ENCODE assay signal across 33 cellular contexts in the genomic region with DNA sequence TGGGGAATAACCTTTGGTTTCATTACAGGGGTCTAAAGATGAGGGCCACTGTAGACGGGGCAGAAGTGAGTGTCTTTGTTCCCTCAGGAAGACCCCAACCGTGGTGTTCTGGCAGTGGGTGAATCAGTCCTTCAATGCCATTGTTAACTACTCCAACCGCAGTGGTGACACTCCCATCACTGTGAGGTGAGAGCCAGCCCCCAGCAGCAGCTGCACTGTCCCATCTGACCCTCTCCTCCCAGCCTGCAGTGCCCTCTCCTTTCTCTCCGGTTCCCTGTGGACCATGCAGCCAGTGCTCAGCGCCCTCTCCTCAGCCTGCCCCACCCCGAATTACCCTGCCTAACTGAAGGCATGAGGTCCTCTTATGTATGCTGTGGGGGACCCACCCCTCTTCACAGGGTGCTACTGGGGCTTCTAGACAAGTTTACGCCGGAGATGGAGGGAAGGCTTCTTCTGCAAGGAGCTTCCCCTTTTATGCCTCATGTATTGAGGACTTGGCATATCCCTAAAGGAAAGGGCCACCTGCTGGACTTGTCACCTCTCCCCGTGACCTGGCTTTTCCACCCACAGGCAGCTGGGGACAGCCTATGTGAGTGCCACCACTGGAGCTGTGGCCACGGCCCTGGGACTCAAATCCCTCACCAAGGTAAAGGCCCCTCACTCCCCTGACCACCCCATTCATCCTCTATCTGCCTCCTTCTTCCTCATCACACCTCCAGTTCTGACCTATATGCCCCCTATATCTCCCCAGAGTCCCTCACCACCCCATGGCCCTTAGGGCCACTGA. TPM values are rescaled to one million over a fixed set of nuclear protein-coding genes. Genes with fewer than 3 reads are reported as not detected.
"Had no signal": no experiment of that assay in that cellular context is flagged by ENCODE, and none has a peak within 500 bp of the region (broad histone marks: within the 10 kb centered on the region; RNA-seq: fewer than 3 reads in every experiment).

No MANE protein-coding gene starts in this region.

- DNase-seq: colonic mucosa; effector CD8-positive, alpha-beta T cell; endodermal cell; foreskin fibroblast; gastrocnemius medialis; head of caudate nucleus; naive thymus-derived CD8-positive, alpha-beta T cell; nephron progenitor cell; occipital lobe; ovary; psoas muscle; right cardiac atrium; sigmoid colon; stimulated activated CD4-positive, alpha-beta T cell treated with anti-CD3 and anti-CD28 coated beads, Interleukin-15, amount 100 ng/mL, for 24 hours; stimulated activated CD4-positive, alpha-beta T cell treated with anti-CD3 and anti-CD28 coated beads, Interleukin-2, amount 100 ng/mL, for 48 hours; stimulated activated CD8-positive, alpha-beta memory T cell treated with anti-CD3 and anti-CD28 coated beads, Interleukin-4, amount 100 ng/mL, for 48 hours; stimulated activated naive CD4-positive, alpha-beta T cell treated with Interleukin-2 at 50 U/mL for 16 hours; substantia nigra; testis; tibial artery had no signal

- FAIRE-seq: keratinocyte had no signal

- H3K36me3 ChIP-seq: ovary had no signal

- H3K27me3 Mint-ChIP-seq: central memory CD8-positive, alpha-beta T cell; dendritic cell treated with granulocyte-macrophage colony-stimulating factor and Interleukin-4, amounts not matched to agents 40 ng/mL and 50 ng/mL, for 4 days; memory B cell; naive thymus-derived CD8-positive, alpha-beta T cell had no signal

- ATAC-seq: esophagus mucosa; gastrocnemius medialis; left lobe of liver; mucosa of descending colon; naive thymus-derived CD8-positive, alpha-beta T cell; psoas muscle; right cardiac atrium had no signal

- H3K27ac ChIP-seq: colonic mucosa, epithelial cell of prostate, gastrocnemius medialis, hepatocyte, ovary, psoas muscle, sigmoid colon, testis, tibial artery had no signal

- H3K9me3 ChIP-seq: colonic mucosa, gastrocnemius medialis, mucosa of descending colon, ovary, psoas muscle, sigmoid colon, testis, tibial artery had no signal

- H3K27ac Mint-ChIP-seq: dendritic cell treated with granulocyte-macrophage colony-stimulating factor and Interleukin-4, amounts not matched to agents 40 ng/mL and 50 ng/mL, for 4 days; endodermal cell; memory B cell; mesothelial cell of epicardium; nephron progenitor cell; type B pancreatic cell had no signal

- H3K4me3 ChIP-seq: colonic mucosa, gastrocnemius medialis, hepatocyte, lung, mucosa of descending colon, ovary, psoas muscle, sigmoid colon, skin epidermis, testis, tibial artery had no signal

- H3K27me3 ChIP-seq: colonic mucosa, gastrocnemius medialis, hepatocyte, ovary, sigmoid colon, testis, tibial artery had no signal

- H3K4me3 Mint-ChIP-seq: central memory CD8-positive, alpha-beta T cell; dendritic cell treated with granulocyte-macrophage colony-stimulating factor and Interleukin-4, amounts not matched to agents 40 ng/mL and 50 ng/mL, for 4 days; endodermal cell; memory B cell; mesothelial cell of epicardium; naive thymus-derived CD8-positive, alpha-beta T cell; nephron progenitor cell; type B pancreatic cell had no signal

- H3K9me3 Mint-ChIP-seq: central memory CD8-positive, alpha-beta T cell; dendritic cell treated with granulocyte-macrophage colony-stimulating factor and Interleukin-4, amounts not matched to agents 40 ng/mL and 50 ng/mL, for 4 days; endodermal cell; memory B cell; mesothelial cell of epicardium; naive thymus-derived CD8-positive, alpha-beta T cell; nephron progenitor cell; type B pancreatic cell had no signal

- H2AFZ ChIP-seq: hepatocyte had no signal

RNA-seq across cellular contexts. Expression of a gene that starts 25.7 kb away (rescaled TPM):
- total RNA-seq: naive thymus-derived CD8-positive, alpha-beta T cell had no signal
- polyA plus RNA-seq: naive thymus-derived CD8-positive, alpha-beta T cell had no signal
